8 cellular contexts compared by ENCODE assay signal in the genomic region with DNA sequence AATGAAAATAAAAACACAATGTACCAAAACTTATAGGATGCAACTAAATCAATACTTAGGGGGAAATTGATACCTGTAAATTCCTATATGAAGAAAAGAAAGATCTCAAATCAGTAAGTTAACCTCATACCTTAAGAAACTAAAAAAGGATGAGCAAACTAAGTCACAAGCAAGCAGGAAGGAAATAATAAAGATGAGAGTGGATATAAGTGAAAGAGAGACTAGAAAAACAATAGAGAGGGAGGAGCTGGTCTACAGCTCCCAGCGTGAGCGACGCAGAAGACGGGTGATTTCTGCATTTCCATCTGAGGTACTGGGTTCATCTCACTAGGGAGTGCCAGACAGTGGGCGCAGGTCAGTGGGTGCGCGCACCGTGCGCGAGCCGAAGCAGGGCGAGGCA.
A peak's percentile ranks its signal among the peaks of the same experiment; 100 is the strongest.
DNase-seq lines count a peak whose midpoint lies in the region; ATAC-seq and TF ChIP-seq lines count a peak whose summit lies in the region.
"Not testable (repeated sequence)": the region's sequence is repeated elsewhere in the genome, so short reads cannot be mapped to it uniquely, and the experiment has no call there.

No MANE protein-coding gene starts in this region.

- intact Hi-C loops in CD4-positive, alpha-beta memory T cell (cut with micrococcal nuclease), result loop anchor here (2.0 kb wide), 1 partner anchor 125 kb away; the partner anchor contains the start of gene BARD1

- not testable (repeated sequence) for H3K4me3 ChIP-seq in CD4-positive, alpha-beta memory T cell (ENCODE audit: low read length in 2 of 2)
- H3K4me3 ChIP-seq in HUES6 (ENCODE audit: low read depth, low read length) (peak overlapping the region; percentile 61), fibroblast of villous mesenchyme (ENCODE audit: low read depth, low read length) (peak overlapping the region; percentile 47), neural progenitor cell (peak overlapping the region; percentile 37)

- peak in 4 of 5 donors; percentile 12 to 33 (median 16) for DNase-seq in CD4-positive, alpha-beta memory T cell
- peak; percentile 5 for DNase-seq in astrocyte of the hippocampus (ENCODE audit: low read depth, low spot score)
- not testable (repeated sequence) for DNase-seq in fibroblast of villous mesenchyme (ENCODE audit: low read depth); neural progenitor cell (ENCODE audit: low spot score)

- not testable (repeated sequence) for H3K9ac ChIP-seq in HUES6 (ENCODE audit: low read length); neural progenitor cell

- H3K27me3 ChIP-seq in CD4-positive, alpha-beta memory T cell (ENCODE audit: insufficient read depth, low read length); HUES6 (ENCODE audit: control insufficient read depth, insufficient read depth, low read length); neural progenitor cell: not testable (repeated sequence)

- POLR2A ChIA-PET in CD4-positive, alpha-beta memory T cell (lab: Charles Lee; ENCODE audit: partially characterized antibody), result interaction anchor here (1.1 kb wide), 1 partner anchor 125 kb away, joined by 3 read pairs; no protein-coding TSS in a partner anchor

- not testable (repeated sequence) for H3K27ac ChIP-seq in CD4-positive, alpha-beta memory T cell (ENCODE audit: low read depth, low read length); HUES6 (ENCODE audit: low read depth, low read length); neural progenitor cell

- H3K27ac Mint-ChIP-seq in CD4-positive, alpha-beta memory T cell, result peak overlapping the region; percentile 8 to 95 (median 89)
- H3K27ac Mint-ChIP-seq in neural progenitor cell, result not testable (repeated sequence)

- H3K4me1 Mint-ChIP-seq in CD4-positive, alpha-beta memory T cell, result peaks cover 7 to 19% (median 12%) of the 10 kb centered on the region in 4 donors
- H3K4me1 Mint-ChIP-seq in neural progenitor cell, result not testable (repeated sequence)

- CTCF ChIA-PET in CD4-positive, alpha-beta memory T cell (lab: Charles Lee; ENCODE audit: partially characterized antibody), result not testable (repeated sequence)

- not testable (repeated sequence) for TF ChIP-seq CTCF in fibroblast of villous mesenchyme (IDR thresholded peaks at IDR 0.05; ENCODE audit: insufficient read depth, low read depth, low read length); neural progenitor cell (IDR thresholded peaks at IDR 0.05)

- not testable (repeated sequence) for H3K36me3 Mint-ChIP-seq in CD4-positive, alpha-beta memory T cell; neural progenitor cell

- not testable (repeated sequence) for H2AFZ ChIP-seq in neural progenitor cell (replicated peaks)

- not testable (repeated sequence) for H3K36me3 ChIP-seq in CD4-positive, alpha-beta memory T cell (ENCODE audit: insufficient read depth, low read length); HUES6 (ENCODE audit: control insufficient read depth, insufficient read depth, low read length); neural progenitor cell

- not testable (repeated sequence) for H3K79me2 ChIP-seq in neural progenitor cell (ENCODE audit: low read depth)

- ATAC-seq in GM19463 (IDR thresholded peaks at IDR 0.05; ENCODE audit: unreplicated experiment) (peak; percentile 62), HG02885 (IDR thresholded peaks at IDR 0.05; ENCODE audit: poor library complexity, unreplicated experiment) (peak; percentile 67), SK-N-SH treated with all-trans-retinoic acid at 6 μM for 48 hours (peak; percentile 66)

- not testable (repeated sequence) for H3K9me3 ChIP-seq in CD4-positive, alpha-beta memory T cell (ENCODE audit: control insufficient read depth in 1 of 2, low read length in 2 of 2); HUES6 (ENCODE audit: control insufficient read depth, insufficient read depth, low read depth, low read length); neural progenitor cell (ENCODE audit: low read depth)

- H3K9me3 Mint-ChIP-seq in CD4-positive, alpha-beta memory T cell, result peaks cover 0 to 13% (median 3%) of the 10 kb centered on the region in 8 donors
- not testable (repeated sequence) for H3K9me3 Mint-ChIP-seq in neural progenitor cell

- H3K4me3 Mint-ChIP-seq in CD4-positive, alpha-beta memory T cell, result peak overlapping the region; percentile 84 to 98 (median 90)
- peak overlapping the region; percentile 80 for H3K4me3 Mint-ChIP-seq in neural progenitor cell

- H3K4me2 ChIP-seq in neural progenitor cell, result peak overlapping the region; percentile 61

- not testable (repeated sequence) for H3K27me3 Mint-ChIP-seq in CD4-positive, alpha-beta memory T cell; neural progenitor cell (ENCODE audit: insufficient read depth, low read depth)

- not testable (repeated sequence) for H3K4me1 ChIP-seq in CD4-positive, alpha-beta memory T cell (ENCODE audit: insufficient read depth, low read length); HUES6 (ENCODE audit: control insufficient read depth, insufficient read depth, low read length); neural progenitor cell

- H3F3A ChIP-seq in neural progenitor cell (ENCODE audit: low read depth), result not testable (repeated sequence)

- H4K20me1 ChIP-seq in neural progenitor cell (ENCODE audit: low read depth), result not testable (repeated sequence)
